Comparison of ENCODE assay signal across 1 cellular context in genomic region chr15:60918234-60918964, GRCh38.
TF ChIP-seq lines count a peak whose summit lies in the region.

No MANE protein-coding gene starts in this region.

TF ChIP-seq in H1, 55 proteins besides CTCF, POLR2A, EP300 and RAD21 (continued from another document):
- no peak for TF ChIP-seq MAX (IDR thresholded peaks at IDR 0.05)
- no peak for TF ChIP-seq JUN (IDR thresholded peaks at IDR 0.05; ENCODE audit: low read depth, low read length)
- TF ChIP-seq BACH1 (IDR thresholded peaks at IDR 0.05; ENCODE audit: low read length) = no peak
- no peak for TF ChIP-seq CHD1 (IDR thresholded peaks at IDR 0.05; ENCODE audit: low read depth, low read length)
